8 cellular contexts compared by ENCODE assay signal in genomic region chrX:139739138-139739537, GRCh38. TPM values are rescaled to one million over a fixed set of nuclear protein-coding genes. Genes with fewer than 3 reads are reported as not detected.
A peak's percentile ranks its signal among the peaks of the same experiment; 100 is the strongest.
DNase-seq lines count a peak whose midpoint lies in the region; ATAC-seq lines count a peak whose summit lies in the region.

No MANE protein-coding gene starts in this region.

- no peak overlapping the region for H3K4me3 ChIP-seq in H7 (ENCODE audit: insufficient read depth, low read depth, low read length)

- H3K36me3 ChIP-seq in H7 (replicated peaks; ENCODE audit: control insufficient read depth, insufficient read depth, low read length) = no peaks in the 10 kb centered on the region; the same call in none of the 2 replicates

- H3K27me3 ChIP-seq in H7 (ENCODE audit: control insufficient read depth, insufficient read depth, low read length) = no peaks in the 10 kb centered on the region

- H3K36me3 Mint-ChIP-seq in activated naive CD8-positive, alpha-beta T cell treated with anti-CD3 and anti-CD28 coated beads, Interleukin-2, amount 50 U/mL, for 24 hours (ENCODE audit: low read depth) = peaks cover 24% of the 10 kb centered on the region

- H3K9me3 Mint-ChIP-seq in activated naive CD8-positive, alpha-beta T cell treated with anti-CD3 and anti-CD28 coated beads, Interleukin-2, amount 50 U/mL, for 24 hours = no peaks in the 10 kb centered on the region

- DNase-seq in AG20443 (ENCODE audit: low spot score) (peak; percentile 22), NCI-H1436 (lab: John Stamatoyannopoulos, UW) (no peak), H7 (no peak), NCI-H1048 (lab: John Stamatoyannopoulos, UW) (no peak)
- peak; percentile 3 for DNase-seq in activated naive CD8-positive, alpha-beta T cell treated with anti-CD3 and anti-CD28 coated beads, Interleukin-2, amount 50 U/mL, for 24 hours

- H3K4me3 Mint-ChIP-seq in activated naive CD8-positive, alpha-beta T cell treated with anti-CD3 and anti-CD28 coated beads, Interleukin-2, amount 50 U/mL, for 24 hours = no peak overlapping the region

- H3K27ac Mint-ChIP-seq in activated naive CD8-positive, alpha-beta T cell treated with anti-CD3 and anti-CD28 coated beads, Interleukin-2, amount 50 U/mL, for 24 hours = no peak overlapping the region

- H3K27me3 Mint-ChIP-seq in activated naive CD8-positive, alpha-beta T cell treated with anti-CD3 and anti-CD28 coated beads, Interleukin-2, amount 50 U/mL, for 24 hours = no peaks in the 10 kb centered on the region

- H3K4me1 Mint-ChIP-seq in activated naive CD8-positive, alpha-beta T cell treated with anti-CD3 and anti-CD28 coated beads, Interleukin-2, amount 50 U/mL, for 24 hours = peaks cover 13% of the 10 kb centered on the region

- ATAC-seq in GM19351 (IDR thresholded peaks at IDR 0.05; ENCODE audit: unreplicated experiment) (peak; percentile 97), HG03342 (IDR thresholded peaks at IDR 0.05; ENCODE audit: unreplicated experiment) (peak; percentile 94), HG02623 (IDR thresholded peaks at IDR 0.05; ENCODE audit: unreplicated experiment) (no peak)
- ATAC-seq in activated naive CD8-positive, alpha-beta T cell treated with anti-CD3 and anti-CD28 coated beads, Interleukin-2, amount 50 U/mL, for 24 hours = peak; percentile 84

RNA-seq across cellular contexts. Expression of gene MCF2, which starts 31.2 kb away (rescaled TPM):
- 1.1 and 2.3 TPM in 2 replicates for total RNA-seq in H7 (2014; rRNA removed; shearing (Covaris generic))

Comparison
In these comparisons a context has a peak if more than half of its experiments do, and no peak if none do; other contexts are left out.
1. DNase-seq: peak in AG20443 (single experiment) and activated naive CD8-positive, alpha-beta T cell treated with anti-CD3 and anti-CD28 coated beads, Interleukin-2, amount 50 U/mL, for 24 hours (single experiment); none in NCI-H1436 (single experiment), H7 (single experiment) and NCI-H1048 (single experiment).